In the genomic region with DNA sequence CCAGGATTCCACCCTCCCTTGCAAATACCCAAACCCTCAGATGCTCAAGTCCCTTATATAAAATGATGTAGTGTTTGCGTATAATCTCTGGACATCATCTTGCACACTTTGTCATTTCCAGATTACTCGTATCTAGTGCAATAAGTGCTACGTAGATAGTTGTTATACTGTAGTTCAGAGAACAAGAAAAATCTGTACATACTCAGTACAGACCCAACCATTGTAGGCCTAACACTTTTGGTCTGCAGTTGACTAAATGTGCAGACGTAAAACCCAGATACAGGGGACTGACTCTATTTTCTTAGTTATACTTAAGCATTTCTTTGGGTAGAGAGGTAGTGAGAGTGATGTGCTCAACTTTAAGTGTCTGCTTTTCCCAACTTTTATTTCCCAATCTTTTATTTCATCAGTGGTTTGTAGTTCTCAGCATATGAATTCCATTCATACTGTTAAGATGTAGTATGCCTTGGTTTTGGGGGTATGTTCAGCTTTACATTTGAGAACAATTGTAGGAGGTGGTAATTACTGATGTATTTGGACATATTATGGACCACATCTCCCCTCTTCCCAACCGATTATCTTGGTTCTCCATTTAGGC, we compare ENCODE assay signal across 1 cellular context.
TF ChIP-seq lines count a peak whose summit lies in the region.

No MANE protein-coding gene starts in this region.

TF ChIP-seq in GM12878, 131 proteins besides CTCF, POLR2A, EP300 and RAD21:
- TF ChIP-seq IRF5 (IDR thresholded peaks at IDR 0.05; ENCODE audit: borderline replicate concordance) (no peak), NKRF (conservative IDR thresholded peaks at IDR 0.05) (no peak), NFYA (IDR thresholded peaks at IDR 0.05; ENCODE audit: borderline replicate concordance, low read depth, low read length) (no peak), SMC3 (IDR thresholded peaks at IDR 0.05; ENCODE audit: borderline replicate concordance, low read length) (no peak), MTA3 (IDR thresholded peaks at IDR 0.05; ENCODE audit: borderline replicate concordance, low read length) (0 out of 2 replicates have a peak, but pooled peaks have one; percentile 45), IKZF2 (IDR thresholded peaks at IDR 0.05) (no peak), POLR2AphosphoS5 (IDR thresholded peaks at IDR 0.05; ENCODE audit: low read length) (no peak), SMAD5 (IDR thresholded peaks at IDR 0.05; ENCODE audit: low read depth) (peak; percentile 3; the same call in 1 of the 2 replicates), ZBED1 (IDR thresholded peaks at IDR 0.05; ENCODE audit: borderline replicate concordance) (no peak), YY1 (IDR thresholded peaks at IDR 0.05; ENCODE audit: low read depth, low read length) (no peak), CEBPZ (IDR thresholded peaks at IDR 0.05; ENCODE audit: low read depth, low read length) (no peak)
- TF ChIP-seq, protein P1, sequence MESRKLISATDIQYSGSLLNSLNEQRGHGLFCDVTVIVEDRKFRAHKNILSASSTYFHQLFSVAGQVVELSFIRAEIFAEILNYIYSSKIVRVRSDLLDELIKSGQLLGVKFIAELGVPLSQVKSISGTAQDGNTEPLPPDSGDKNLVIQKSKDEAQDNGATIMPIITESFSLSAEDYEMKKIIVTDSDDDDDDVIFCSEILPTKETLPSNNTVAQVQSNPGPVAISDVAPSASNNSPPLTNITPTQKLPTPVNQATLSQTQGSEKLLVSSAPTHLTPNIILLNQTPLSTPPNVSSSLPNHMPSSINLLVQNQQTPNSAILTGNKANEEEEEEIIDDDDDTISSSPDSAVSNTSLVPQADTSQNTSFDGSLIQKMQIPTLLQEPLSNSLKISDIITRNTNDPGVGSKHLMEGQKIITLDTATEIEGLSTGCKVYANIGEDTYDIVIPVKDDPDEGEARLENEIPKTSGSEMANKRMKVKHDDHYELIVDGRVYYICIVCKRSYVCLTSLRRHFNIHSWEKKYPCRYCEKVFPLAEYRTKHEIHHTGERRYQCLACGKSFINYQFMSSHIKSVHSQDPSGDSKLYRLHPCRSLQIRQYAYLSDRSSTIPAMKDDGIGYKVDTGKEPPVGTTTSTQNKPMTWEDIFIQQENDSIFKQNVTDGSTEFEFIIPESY (IDR thresholded peaks at IDR 0.05): no peak
- TF ChIP-seq, protein P2, sequence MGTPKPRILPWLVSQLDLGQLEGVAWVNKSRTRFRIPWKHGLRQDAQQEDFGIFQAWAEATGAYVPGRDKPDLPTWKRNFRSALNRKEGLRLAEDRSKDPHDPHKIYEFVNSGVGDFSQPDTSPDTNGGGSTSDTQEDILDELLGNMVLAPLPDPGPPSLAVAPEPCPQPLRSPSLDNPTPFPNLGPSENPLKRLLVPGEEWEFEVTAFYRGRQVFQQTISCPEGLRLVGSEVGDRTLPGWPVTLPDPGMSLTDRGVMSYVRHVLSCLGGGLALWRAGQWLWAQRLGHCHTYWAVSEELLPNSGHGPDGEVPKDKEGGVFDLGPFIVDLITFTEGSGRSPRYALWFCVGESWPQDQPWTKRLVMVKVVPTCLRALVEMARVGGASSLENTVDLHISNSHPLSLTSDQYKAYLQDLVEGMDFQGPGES (IDR thresholded peaks at IDR 0.05): no peak
